ENCODE assay signal across 17 cellular contexts in the genomic region with DNA sequence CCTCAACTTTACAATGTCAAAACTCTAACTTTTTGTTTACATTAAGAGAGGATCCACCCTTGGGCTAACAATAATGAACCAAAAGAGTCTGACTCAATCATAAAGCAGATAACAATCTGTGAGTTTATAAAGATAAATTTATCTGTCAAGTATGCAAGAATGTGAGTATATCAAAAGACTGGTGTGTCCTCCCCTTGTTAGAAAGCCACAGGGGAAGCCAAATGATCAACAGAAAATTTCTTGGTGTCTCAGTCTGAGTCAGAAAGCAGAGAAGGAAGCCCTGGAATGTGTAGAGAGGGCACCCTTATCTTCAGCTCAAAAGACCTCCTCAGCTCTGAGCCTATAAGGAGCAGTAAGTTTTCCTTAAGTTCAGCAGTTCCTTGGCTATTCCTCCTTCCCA. TPM values are rescaled to one million over a fixed set of nuclear protein-coding genes. Genes with fewer than 3 reads are reported as not detected.
DNase-seq lines count a peak whose midpoint lies in the region; ATAC-seq, FAIRE-seq and TF ChIP-seq lines count a peak whose summit lies in the region.
"Had no signal": no experiment of that assay in that cellular context is flagged by ENCODE, and none has a peak within 500 bp of the region (broad histone marks: within the 10 kb centered on the region; RNA-seq: fewer than 3 reads in every experiment).

No MANE protein-coding gene starts in this region.

- H3K4me1 Mint-ChIP-seq in T-helper 2 cell treated with Interferon-gamma antibody and Interleukin-4, amounts not matched to agents 5 μg/mL and 100 μg/mL, for 36 hours (ENCODE audit: low read depth): peaks cover 13% of the 10 kb centered on the region

- H3K27ac ChIP-seq in A549: 0 out of 6 replicates have a peak overlapping the region, but pooled peaks of 1 of the 2 experiments have one; percentile 31
- H3K27ac ChIP-seq: colonic mucosa, parathyroid adenoma, upper lobe of right lung had no signal

- intact Hi-C loops in posterior vena cava (cut with DNase I): loop anchor here in 1 of 2 donors (2.0 kb wide), 1 partner anchor 47 kb away; no protein-coding TSS in a partner anchor

- TF ChIP-seq POLR2A in A549 (IDR thresholded peaks at IDR 0.05; ENCODE audit: low read length) (no peak), H54 (IDR thresholded peaks at IDR 0.05; ENCODE audit: low read depth, low read length) (no peak)

- TF ChIP-seq CTCF in A549 (IDR thresholded peaks at IDR 0.05): no peak

- no peak overlapping the region for H3K4me3 ChIP-seq in A549
- H3K4me3 ChIP-seq: colonic mucosa, upper lobe of right lung had no signal

- H3K36me3 Mint-ChIP-seq in T-helper 2 cell treated with Interferon-gamma antibody and Interleukin-4, amounts not matched to agents 5 μg/mL and 100 μg/mL, for 36 hours (ENCODE audit: low read depth): no peaks in the 10 kb centered on the region
- H3K36me3 Mint-ChIP-seq: activated naive CD4-positive, alpha-beta T cell treated with anti-CD3 and anti-CD28 coated beads, Interleukin-2, amount 10 ng/mL, durations not matched to agents 7 days and 5 days had no signal

- DNase-seq in A549 (ENCODE audit: low read depth in 1 of 2, low spot score in 1 of 2) (peak in 1 of 2 experiments; percentile 24), H54 (ENCODE audit: insufficient read length, low spot score) (peak; percentile 40), foreskin melanocyte (peak; percentile 80), posterior vena cava (ENCODE audit: low spot score) (no peak), T-helper 9 cell (no peak)
- peak; percentile 33 for DNase-seq in T-helper 2 cell treated with Interferon-gamma antibody and Interleukin-4, amounts not matched to agents 5 μg/mL and 100 μg/mL, for 36 hours (ENCODE audit: low spot score)
- DNase-seq: activated naive CD4-positive, alpha-beta T cell treated with anti-CD3 and anti-CD28 coated beads, Interleukin-2, amount 10 ng/mL, durations not matched to agents 7 days and 5 days; colonic mucosa; midbrain; MV-4-11; stimulated activated CD4-positive, alpha-beta T cell treated with anti-CD3 and anti-CD28 coated beads, Interleukin-15, amount 100 ng/mL, for 24 hours; upper lobe of right lung had no signal

- peaks cover 11% of the 10 kb centered on the region; the same call in 2 of the 3 replicates for H3K4me1 ChIP-seq in A549
- H3K4me1 ChIP-seq: colonic mucosa, parathyroid adenoma had no signal

- peak overlapping the region; percentile 51 for H3K27ac Mint-ChIP-seq in T-helper 2 cell treated with Interferon-gamma antibody and Interleukin-4, amounts not matched to agents 5 μg/mL and 100 μg/mL, for 36 hours
- H3K27ac Mint-ChIP-seq: activated naive CD4-positive, alpha-beta T cell treated with anti-CD3 and anti-CD28 coated beads, Interleukin-2, amount 10 ng/mL, durations not matched to agents 7 days and 5 days; T-helper 1 cell treated with Interleukin-12 subunit alpha and Interleukin-12 subunit beta and Interleukin-4 antibody, amounts not matched to agents 30 μg/mL and 1 μg/mL, for 36 hours had no signal

- no peak for TF ChIP-seq RAD21 in A549 (conservative IDR thresholded peaks at IDR 0.05 in 1 of 2, IDR thresholded peaks at IDR 0.05 in 1 of 2)

- H3K9me3 ChIP-seq in A549: no peaks in the 10 kb centered on the region
- H3K9me3 ChIP-seq: colonic mucosa, upper lobe of right lung had no signal

- CTCF ChIA-PET in A549 (lab: Yijun Ruan, JAX): interaction anchor here (0.6 to 2.2 kb wide), 6 partner anchors 14 to 402 kb away, joined by 3 to 8 read pairs (median 3); no protein-coding TSS in a partner anchor

- ATAC-seq in A549 (peak; percentile 43 to 74; a peak in 4 of 6 replicates), GM21528 (IDR thresholded peaks at IDR 0.05; ENCODE audit: low FRiP score, unreplicated experiment) (no peak), GM18867 (IDR thresholded peaks at IDR 0.05; ENCODE audit: unreplicated experiment) (no peak)
- ATAC-seq: esophagus mucosa, upper lobe of right lung had no signal

- FAIRE-seq in A549 (lab: Jason Lieb, UNC) (no peak), H54 (lab: Jason Lieb, UNC) (no peak)

- no peaks in the 10 kb centered on the region for H3K9me3 Mint-ChIP-seq in T-helper 2 cell treated with Interferon-gamma antibody and Interleukin-4, amounts not matched to agents 5 μg/mL and 100 μg/mL, for 36 hours
- H3K9me3 Mint-ChIP-seq: activated naive CD4-positive, alpha-beta T cell treated with anti-CD3 and anti-CD28 coated beads, Interleukin-2, amount 10 ng/mL, durations not matched to agents 7 days and 5 days; T-helper 1 cell treated with Interleukin-12 subunit alpha and Interleukin-12 subunit beta and Interleukin-4 antibody, amounts not matched to agents 30 μg/mL and 1 μg/mL, for 36 hours had no signal

- H3K4me2 ChIP-seq in A549: peak overlapping the region; percentile 17; the same call in 2 of the 3 replicates

- TF ChIP-seq EP300 in A549 (IDR thresholded peaks at IDR 0.05): no peak

- peak overlapping the region; percentile 47 for H3K4me3 Mint-ChIP-seq in T-helper 2 cell treated with Interferon-gamma antibody and Interleukin-4, amounts not matched to agents 5 μg/mL and 100 μg/mL, for 36 hours
- H3K4me3 Mint-ChIP-seq: activated naive CD4-positive, alpha-beta T cell treated with anti-CD3 and anti-CD28 coated beads, Interleukin-2, amount 10 ng/mL, durations not matched to agents 7 days and 5 days; T-helper 1 cell treated with Interleukin-12 subunit alpha and Interleukin-12 subunit beta and Interleukin-4 antibody, amounts not matched to agents 30 μg/mL and 1 μg/mL, for 36 hours had no signal

- H3K27me3 Mint-ChIP-seq in T-helper 2 cell treated with Interferon-gamma antibody and Interleukin-4, amounts not matched to agents 5 μg/mL and 100 μg/mL, for 36 hours (ENCODE audit: low read depth): peaks cover 31% of the 10 kb centered on the region

- POLR2A ChIA-PET in A549 (lab: Yijun Ruan, JAX): no interaction called here

TF ChIP-seq in A549, 52 proteins besides CTCF, POLR2A, EP300 and RAD21:
- TF ChIP-seq, protein P1, sequence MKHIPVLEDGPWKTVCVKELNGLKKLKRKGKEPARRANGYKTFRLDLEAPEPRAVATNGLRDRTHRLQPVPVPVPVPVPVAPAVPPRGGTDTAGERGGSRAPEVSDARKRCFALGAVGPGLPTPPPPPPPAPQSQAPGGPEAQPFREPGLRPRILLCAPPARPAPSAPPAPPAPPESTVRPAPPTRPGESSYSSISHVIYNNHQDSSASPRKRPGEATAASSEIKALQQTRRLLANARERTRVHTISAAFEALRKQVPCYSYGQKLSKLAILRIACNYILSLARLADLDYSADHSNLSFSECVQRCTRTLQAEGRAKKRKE (CRISPR knock-in tag; IDR thresholded peaks at IDR 0.05; ENCODE audit: low read depth): no peak
- TF ChIP-seq GATA3 (IDR thresholded peaks at IDR 0.05; ENCODE audit: borderline replicate concordance): peak; percentile 78; the same call in 1 of the 2 replicates

RNA-seq across cellular contexts. Expression of a gene that starts 13.9 kb away (rescaled TPM):
- 4.3 and 5.6 TPM in 2 replicates for polyA plus RNA-seq in A549 (2011; rRNA removed)
- polyA plus RNA-seq in A549 (2012; cell fraction: cytosol; rRNA removed): 0.63 and 0.65 TPM in 2 replicates
- 0.19 and 0.47 TPM in 2 replicates for polyA plus RNA-seq in A549 (2012; cell fraction: nucleus; rRNA removed)
- 1.8 to 2.3 TPM (median 2.0 TPM) in 3 replicates for polyA plus RNA-seq in A549 (2017; fragmentation: RNase III; extraction: RNeasy Plus Mini Kit Qiagen cat#74134 plus additional on column Dnase treatment)
- 3.3 and 3.6 TPM in 2 replicates for polyA minus RNA-seq in A549 (2011; rRNA and poly(A)+ RNA removed)
- 1 to 10 TPM; 8.1 to 8.4 TPM for total RNA-seq in posterior vena cava

RNA-seq across cellular contexts. Expression of a gene that starts 30.3 kb away (rescaled TPM):
- polyA plus RNA-seq in A549 (2011; rRNA removed): not detected in 2 replicates
- not detected in 2 replicates for polyA plus RNA-seq in A549 (2012; cell fraction: cytosol; rRNA removed)
- polyA plus RNA-seq in A549 (2012; cell fraction: nucleus; rRNA removed): not detected in 2 replicates
- polyA plus RNA-seq in A549 (2017; fragmentation: RNase III; extraction: RNeasy Plus Mini Kit Qiagen cat#74134 plus additional on column Dnase treatment): not detected in 3 replicates
- polyA minus RNA-seq in A549 (2011; rRNA and poly(A)+ RNA removed): not detected in 2 replicates
- total RNA-seq in posterior vena cava: 1 to 10 TPM in 1 of 2 donors, under 1 TPM in 1; 0.29 to 1.2 TPM
- total RNA-seq: esophagus mucosa had no signal

RNA-seq across cellular contexts. Expression of a gene that starts 51.8 kb away (rescaled TPM):
- polyA plus RNA-seq in A549 (2011; rRNA removed) (not detected in 2 replicates), A549 (2017; fragmentation: RNase III; extraction: RNeasy Plus Mini Kit Qiagen cat#74134 plus additional on column Dnase treatment) (not detected in 3 replicates)
- polyA plus RNA-seq in A549 (2012; cell fraction: cytosol; rRNA removed): not detected in 2 replicates
- polyA plus RNA-seq in A549 (2012; cell fraction: nucleus; rRNA removed): not detected in 2 replicates
- polyA minus RNA-seq in A549 (2011; rRNA and poly(A)+ RNA removed): not detected in 2 replicates
- not detected for total RNA-seq in posterior vena cava
- total RNA-seq: esophagus mucosa, upper lobe of right lung had no signal

Comparison
In these comparisons a context has a peak if more than half of its experiments do, and no peak if none do; other contexts are left out.
1. ATAC-seq: peak in A549 (2 of 2); none in GM21528 (single experiment) and GM18867 (single experiment).
2. DNase-seq: peak in H54 (single experiment), T-helper 2 cell treated with Interferon-gamma antibody and Interleukin-4, amounts not matched to agents 5 μg/mL and 100 μg/mL, for 36 hours (single experiment) and foreskin melanocyte (single experiment); none in posterior vena cava (single experiment) and T-helper 9 cell (single experiment).